Comparison of ENCODE assay signal across 11 cellular contexts in the genomic region with DNA sequence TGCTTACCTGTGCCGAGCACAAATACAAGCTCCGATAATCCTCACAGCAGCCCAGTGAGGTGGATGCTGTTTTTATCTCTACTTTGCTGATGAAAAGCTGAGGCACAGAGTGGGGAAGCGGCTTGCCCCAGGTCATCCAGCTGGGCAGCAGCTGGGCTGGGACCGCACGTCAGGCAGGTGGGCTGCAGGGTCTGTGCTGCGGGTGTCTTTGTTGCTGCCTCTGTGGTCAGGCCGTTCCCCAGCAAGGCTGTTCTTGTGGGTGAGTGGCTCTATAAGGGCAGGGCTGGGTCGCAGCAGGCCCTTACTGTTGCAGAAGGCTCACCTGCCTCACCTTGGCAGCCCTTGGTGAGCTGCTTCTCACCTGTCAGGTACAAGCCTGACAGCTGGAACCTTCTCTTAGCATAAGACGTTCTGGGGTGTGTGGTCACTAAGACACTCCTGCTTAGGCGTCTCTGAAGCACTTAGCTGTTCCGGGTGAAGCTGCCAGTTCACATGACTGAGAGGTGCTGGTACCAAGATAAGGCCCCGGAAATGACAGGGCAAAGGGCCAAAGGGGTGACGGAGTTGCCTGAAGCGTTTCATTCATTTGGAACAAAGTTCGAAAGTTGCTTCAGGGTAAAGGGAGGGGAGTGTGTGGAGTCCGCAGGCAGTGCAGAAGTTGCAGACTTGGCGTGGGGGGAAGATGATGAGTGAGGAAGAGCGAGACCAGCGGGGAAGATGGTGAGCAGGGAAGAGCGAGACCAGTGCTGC. TPM values are rescaled to one million over a fixed set of nuclear protein-coding genes. Genes with fewer than 3 reads are reported as not detected.
DNase-seq lines count a peak whose midpoint lies in the region; ATAC-seq and TF ChIP-seq lines count a peak whose summit lies in the region.
"Had no signal": no experiment of that assay in that cellular context is flagged by ENCODE, and none has a peak within 500 bp of the region (broad histone marks: within the 10 kb centered on the region; RNA-seq: fewer than 3 reads in every experiment).

No MANE protein-coding gene starts in this region.

- H3K9me3 ChIP-seq in right atrium auricular region (no peaks in the 10 kb centered on the region), thymus (ENCODE audit: control insufficient read depth) (no peaks in the 10 kb centered on the region)
- H3K9me3 ChIP-seq: SJSA1, uterus had no signal

- POLR2A ChIA-PET in activated CD4-positive, alpha-beta memory T cell treated with anti-CD3 and anti-CD28 coated beads for 36 hours (lab: Charles Lee): interaction anchor here (1.2 kb wide), 1 partner anchor 14 kb away, joined by 4 read pairs; no protein-coding TSS in a partner anchor
- POLR2A ChIA-PET in activated CD4-positive, alpha-beta memory T cell treated with anti-CD3 and anti-CD28 coated beads, Interleukin-2, amount 10 ng/mL, durations not matched to agents 7 days and 5 days (lab: Charles Lee): no interaction called here
- POLR2A ChIA-PET in activated CD8-positive, alpha-beta T cell treated with anti-CD3 and anti-CD28 coated beads, Interleukin-2, amount 10 ng/mL, durations not matched to agents 7 days and 5 days (lab: Charles Lee): no interaction called here

- peaks cover 57% of the 10 kb centered on the region for H3K36me3 Mint-ChIP-seq in activated CD4-positive, alpha-beta memory T cell treated with anti-CD3 and anti-CD28 coated beads for 36 hours
- H3K36me3 Mint-ChIP-seq in activated CD4-positive, alpha-beta memory T cell treated with anti-CD3 and anti-CD28 coated beads, Interleukin-2, amount 10 ng/mL, durations not matched to agents 7 days and 5 days (ENCODE audit: low read depth): no peaks in the 10 kb centered on the region
- peaks cover 51% of the 10 kb centered on the region for H3K36me3 Mint-ChIP-seq in activated CD8-positive, alpha-beta T cell treated with anti-CD3 and anti-CD28 coated beads, Interleukin-2, amount 10 ng/mL, durations not matched to agents 7 days and 5 days (ENCODE audit: low read depth)

- H3K27ac Mint-ChIP-seq in activated CD4-positive, alpha-beta memory T cell treated with anti-CD3 and anti-CD28 coated beads for 36 hours: peak overlapping the region; percentile 25
- no peak overlapping the region for H3K27ac Mint-ChIP-seq in activated CD4-positive, alpha-beta memory T cell treated with anti-CD3 and anti-CD28 coated beads, Interleukin-2, amount 10 ng/mL, durations not matched to agents 7 days and 5 days
- H3K27ac Mint-ChIP-seq in activated CD8-positive, alpha-beta T cell treated with anti-CD3 and anti-CD28 coated beads, Interleukin-2, amount 10 ng/mL, durations not matched to agents 7 days and 5 days: peak overlapping the region; percentile 12

- no peaks in the 10 kb centered on the region for H3K27me3 Mint-ChIP-seq in activated CD4-positive, alpha-beta memory T cell treated with anti-CD3 and anti-CD28 coated beads for 36 hours
- no peaks in the 10 kb centered on the region for H3K27me3 Mint-ChIP-seq in activated CD4-positive, alpha-beta memory T cell treated with anti-CD3 and anti-CD28 coated beads, Interleukin-2, amount 10 ng/mL, durations not matched to agents 7 days and 5 days
- H3K27me3 Mint-ChIP-seq in activated CD8-positive, alpha-beta T cell treated with anti-CD3 and anti-CD28 coated beads, Interleukin-2, amount 10 ng/mL, durations not matched to agents 7 days and 5 days (ENCODE audit: low read depth): no peaks in the 10 kb centered on the region

- 86% methylated on average over 20 of the region's 20 CpGs for WGBS in thymus

- no peak for DNase-seq in activated CD4-positive, alpha-beta memory T cell treated with anti-CD3 and anti-CD28 coated beads for 36 hours
- no peak for DNase-seq in activated CD4-positive, alpha-beta memory T cell treated with anti-CD3 and anti-CD28 coated beads, Interleukin-2, amount 10 ng/mL, durations not matched to agents 7 days and 5 days
- DNase-seq in activated CD8-positive, alpha-beta T cell treated with anti-CD3 and anti-CD28 coated beads, Interleukin-2, amount 10 ng/mL, durations not matched to agents 7 days and 5 days: no peak
- DNase-seq in right atrium auricular region (ENCODE audit: low spot score): peak; percentile 77
- no peak for DNase-seq in activated CD4-positive, CD25-positive, alpha-beta regulatory T cell treated with anti-CD3 and anti-CD28 coated beads, Interleukin-2, amount 50 U/mL, for 72 hours
- no peak for DNase-seq in GM13977 (ENCODE audit: low spot score)
- DNase-seq: NCI-H1417, uterus had no signal

- peaks cover 1% of the 10 kb centered on the region for H3K4me1 Mint-ChIP-seq in activated CD4-positive, alpha-beta memory T cell treated with anti-CD3 and anti-CD28 coated beads for 36 hours (ENCODE audit: low read depth)
- no peaks in the 10 kb centered on the region for H3K4me1 Mint-ChIP-seq in activated CD4-positive, alpha-beta memory T cell treated with anti-CD3 and anti-CD28 coated beads, Interleukin-2, amount 10 ng/mL, durations not matched to agents 7 days and 5 days
- H3K4me1 Mint-ChIP-seq in activated CD8-positive, alpha-beta T cell treated with anti-CD3 and anti-CD28 coated beads, Interleukin-2, amount 10 ng/mL, durations not matched to agents 7 days and 5 days (ENCODE audit: low read depth): peaks cover 21% of the 10 kb centered on the region

- no peak for ATAC-seq in activated CD8-positive, alpha-beta T cell treated with anti-CD3 and anti-CD28 coated beads, Interleukin-2, amount 10 ng/mL, durations not matched to agents 7 days and 5 days
- no peak for ATAC-seq in HG03280 (IDR thresholded peaks at IDR 0.05; ENCODE audit: unreplicated experiment)

- H3K36me3 ChIP-seq in right atrium auricular region: no peaks in the 10 kb centered on the region
- peaks cover 12% of the 10 kb centered on the region for H3K36me3 ChIP-seq in thymus (ENCODE audit: control insufficient read depth, insufficient read depth)
- H3K36me3 ChIP-seq: SJSA1, uterus had no signal

- CTCF ChIA-PET in activated CD4-positive, alpha-beta memory T cell treated with anti-CD3 and anti-CD28 coated beads for 36 hours (lab: Charles Lee): interaction anchor here (2.0 kb wide), 1 partner anchor 71 kb away, joined by 7 read pairs; no protein-coding TSS in a partner anchor
- CTCF ChIA-PET in activated CD4-positive, alpha-beta memory T cell treated with anti-CD3 and anti-CD28 coated beads, Interleukin-2, amount 10 ng/mL, durations not matched to agents 7 days and 5 days (lab: Charles Lee): interaction anchor here (1.3 kb wide), 1 partner anchor 95 kb away, joined by 4 read pairs; no protein-coding TSS in a partner anchor
- CTCF ChIA-PET in activated CD8-positive, alpha-beta T cell treated with anti-CD3 and anti-CD28 coated beads, Interleukin-2, amount 10 ng/mL, durations not matched to agents 7 days and 5 days (lab: Charles Lee): interaction anchor here (0.8 to 1.7 kb wide), 8 partner anchors 8 to 95 kb away, joined by 3 to 5 read pairs (median 3); no protein-coding TSS in a partner anchor

- H3K9me3 Mint-ChIP-seq in activated CD4-positive, alpha-beta memory T cell treated with anti-CD3 and anti-CD28 coated beads for 36 hours: no peaks in the 10 kb centered on the region
- H3K9me3 Mint-ChIP-seq in activated CD4-positive, alpha-beta memory T cell treated with anti-CD3 and anti-CD28 coated beads, Interleukin-2, amount 10 ng/mL, durations not matched to agents 7 days and 5 days: no peaks in the 10 kb centered on the region
- no peaks in the 10 kb centered on the region for H3K9me3 Mint-ChIP-seq in activated CD8-positive, alpha-beta T cell treated with anti-CD3 and anti-CD28 coated beads, Interleukin-2, amount 10 ng/mL, durations not matched to agents 7 days and 5 days (ENCODE audit: insufficient read depth)

- H3K27ac ChIP-seq in right atrium auricular region (no peak overlapping the region), thymus (ENCODE audit: low read depth) (peak overlapping the region; percentile 36)
- H3K27ac ChIP-seq: SJSA1, uterus had no signal

- no peaks in the 10 kb centered on the region for H3K27me3 ChIP-seq in right atrium auricular region
- H3K27me3 ChIP-seq in thymus (ENCODE audit: control insufficient read depth, insufficient read depth): no peaks in the 10 kb centered on the region
- H3K27me3 ChIP-seq: SJSA1, uterus had no signal

- H3K4me3 Mint-ChIP-seq in activated CD4-positive, alpha-beta memory T cell treated with anti-CD3 and anti-CD28 coated beads for 36 hours: no peak overlapping the region
- H3K4me3 Mint-ChIP-seq in activated CD4-positive, alpha-beta memory T cell treated with anti-CD3 and anti-CD28 coated beads, Interleukin-2, amount 10 ng/mL, durations not matched to agents 7 days and 5 days: no peak overlapping the region
- no peak overlapping the region for H3K4me3 Mint-ChIP-seq in activated CD8-positive, alpha-beta T cell treated with anti-CD3 and anti-CD28 coated beads, Interleukin-2, amount 10 ng/mL, durations not matched to agents 7 days and 5 days

- in situ Hi-C loops in GM13977 (cut with MboI; ENCODE audit: low pct_unique_long_range_greater_than_20kb, low sequenced_read_pairs, unreplicated experiment): no loop called here

- H3K4me3 ChIP-seq in right atrium auricular region (no peak overlapping the region), thymus (ENCODE audit: low read length) (no peak overlapping the region)
- H3K4me3 ChIP-seq: SJSA1, uterus had no signal

- TF ChIP-seq CTCF in right atrium auricular region (IDR thresholded peaks at IDR 0.05) (no peak), GM13977 (IDR thresholded peaks at IDR 0.05; ENCODE audit: extremely low read depth, insufficient read depth, missing control alignments) (no peak)

- intact Hi-C loops in activated CD4-positive, alpha-beta memory T cell treated with anti-CD3 and anti-CD28 coated beads for 36 hours (cut with micrococcal nuclease): no loop called here

- H3K4me1 ChIP-seq in right atrium auricular region (peaks cover 0 to 26% of the 10 kb centered on the region in 2 donors), thymus (ENCODE audit: control insufficient read depth, insufficient read depth, low read length) (peaks cover 6% of the 10 kb centered on the region)
- H3K4me1 ChIP-seq: uterus had no signal

RNA-seq across cellular contexts. Expression of a gene that starts 17.4 kb away (rescaled TPM):
- total RNA-seq in activated CD4-positive, alpha-beta memory T cell treated with anti-CD3 and anti-CD28 coated beads for 36 hours: 10 to 100 TPM; 41.7 to 43.1 TPM
- total RNA-seq in activated CD4-positive, alpha-beta memory T cell treated with anti-CD3 and anti-CD28 coated beads, Interleukin-2, amount 10 ng/mL, durations not matched to agents 7 days and 5 days: 1 to 10 TPM; 4.8 to 4.9 TPM
- total RNA-seq in activated CD8-positive, alpha-beta T cell treated with anti-CD3 and anti-CD28 coated beads, Interleukin-2, amount 10 ng/mL, durations not matched to agents 7 days and 5 days: 10 to 100 TPM; 22.9 to 24.0 TPM
- 10 to 100 TPM in 1 of 2 donors, 1 to 10 TPM in 1; 2.2 to 10.6 TPM for total RNA-seq in right atrium auricular region
- polyA plus RNA-seq in thymus: 38.8 TPM
